In genomic region chr19:37932985-37933953, GRCh38 we compare ENCODE assay signal across 7 cellular contexts. TPM values are rescaled to one million over a fixed set of nuclear protein-coding genes. Genes with fewer than 3 reads are reported as not detected.
DNase-seq lines count a peak whose midpoint lies in the region; ATAC-seq, FAIRE-seq and TF ChIP-seq lines count a peak whose summit lies in the region.

No MANE protein-coding gene starts in this region.

- H2BK5ac ChIP-seq in H9 (ENCODE audit: insufficient read length, low read length), result no peak overlapping the region

- H3K4me3 Mint-ChIP-seq in H9, result peak overlapping the region; percentile 46 to 68
- H3K4me3 Mint-ChIP-seq in glutamatergic neuron (ENCODE audit: unreplicated experiment), result peak overlapping the region; percentile 85

- no peak overlapping the region for H4K91ac ChIP-seq in H9 (ENCODE audit: insufficient read length, low read depth, low read length)

- H3K18ac ChIP-seq in H9 (ENCODE audit: insufficient read length, low read depth, low read length), result no peak overlapping the region

- no CpG with 5 or more reads among the region's 12 CpGs for WGBS in H9 (ENCODE audit: extremely low coverage, insufficient read length, low lambda C conversion rate)
- 20 to 62% (median 41%) methylated on average over 11 to 12 of the region's 12 CpGs for WGBS in small intestine, 3 donors

- CTCF ChIA-PET in Panc1 (lab: Charles Lee), result interaction anchor here (1.7 kb wide), 2 partner anchors 26 to 30 kb away, joined by 9 to 12 read pairs; partner anchors contain the start of genes SIPA1L3 and WDR87

- no peak overlapping the region for H2BK20ac ChIP-seq in H9 (ENCODE audit: low read depth, low read length, poor library complexity, severe bottlenecking)

- H3K79me1 ChIP-seq in H9 (ENCODE audit: insufficient read depth, low read depth, low read length, poor library complexity, severe bottlenecking), result peaks cover 9% of the 10 kb centered on the region

- in situ Hi-C loops in Panc1 (cut with HindIII; ENCODE audit: low pct_unique_long_range_greater_than_20kb, low sequenced_read_pairs), result no loop called here

- H3K4me3 ChIP-seq in Panc1 (ENCODE audit: low read depth in 2 of 2, low read length in 2 of 2), result peak overlapping the region; percentile 53 to 74
- H3K4me3 ChIP-seq in small intestine (ENCODE audit: low read depth in 1 of 2, low read length in 2 of 2), result peak overlapping the region in 1 of 2 donors; percentile 69

- H3K27me3 ChIP-seq in H9 (ENCODE audit: insufficient read depth, low read length) (no peaks in the 10 kb centered on the region), Panc1 (ENCODE audit: control insufficient read depth, insufficient read depth, low read length) (no peaks in the 10 kb centered on the region), small intestine (ENCODE audit: control insufficient read depth in 2 of 2, insufficient read depth in 2 of 2, low read length in 2 of 2) (no peaks in the 10 kb centered on the region)

- H3K23me2 ChIP-seq in H9 (ENCODE audit: insufficient read length, low read depth, low read length, poor library complexity, severe bottlenecking), result peaks cover 5% of the 10 kb centered on the region

- H3K56ac ChIP-seq in H9 (ENCODE audit: insufficient read length, low read depth, low read length), result no peak overlapping the region

- H3K4ac ChIP-seq in H9 (ENCODE audit: low read depth, low read length), result no peak overlapping the region

- H2BK12ac ChIP-seq in H9 (ENCODE audit: insufficient read length, low read depth, low read length), result no peak overlapping the region

- no peaks in the 10 kb centered on the region for H3K36me3 ChIP-seq in Panc1 (ENCODE audit: control insufficient read depth, insufficient read depth, low read length)
- no peaks in the 10 kb centered on the region for H3K36me3 ChIP-seq in small intestine (ENCODE audit: control insufficient read depth in 2 of 2, insufficient read depth in 2 of 2, low read length in 2 of 2)

- BruUV-seq in Panc1 (replicated peaks; lab: Mats Ljungman, UMichigan), result no TSS peak

- H3K4me2 ChIP-seq in H9 (ENCODE audit: insufficient read depth, insufficient read length, low read length), result peak overlapping the region; percentile 50

- no peaks in the 10 kb centered on the region for H3K27me3 Mint-ChIP-seq in H9 (ENCODE audit: low read depth)
- H3K27me3 Mint-ChIP-seq in glutamatergic neuron (ENCODE audit: unreplicated experiment), result peaks cover 14% of the 10 kb centered on the region

- no peak overlapping the region for H2BK15ac ChIP-seq in H9 (ENCODE audit: low read depth, low read length)

- H3K9me3 ChIP-seq in H9 (ENCODE audit: control insufficient read depth, low read depth, low read length) (peaks cover 6% of the 10 kb centered on the region), Panc1 (ENCODE audit: control insufficient read depth, insufficient read depth, low read depth, low read length) (peaks cover 24% of the 10 kb centered on the region; the same call in 1 of the 2 replicates), small intestine (ENCODE audit: control insufficient read depth, low read depth) (no peaks in the 10 kb centered on the region)

- no peak overlapping the region for H4K5ac ChIP-seq in H9 (ENCODE audit: insufficient read length, low read depth, low read length)

- H3K4me1 Mint-ChIP-seq in H9 (peaks cover 47 to 53% of the 10 kb centered on the region in 2 experiments), glutamatergic neuron (ENCODE audit: low read depth, unreplicated experiment) (peaks cover 38% of the 10 kb centered on the region)

- no peak overlapping the region for H2BK120ac ChIP-seq in H9 (ENCODE audit: low read depth, low read length, poor library complexity, severe bottlenecking)

- H3K23ac ChIP-seq in H9 (ENCODE audit: insufficient read length, low read depth, low read length), result no peak overlapping the region

- H3K4me1 ChIP-seq in H9 (ENCODE audit: insufficient read depth, low read length) (peaks cover 13% of the 10 kb centered on the region), Panc1 (ENCODE audit: control insufficient read depth, insufficient read depth, low read length) (peaks cover 35% of the 10 kb centered on the region), small intestine (ENCODE audit: control insufficient read depth in 2 of 2, insufficient read depth in 1 of 2, low read depth in 1 of 2, low read length in 1 of 2) (peaks cover 6 to 8% of the 10 kb centered on the region in 2 donors)

- no peak for FAIRE-seq in small intestine (lab: Jason Lieb, UNC)

- H3K9me3 Mint-ChIP-seq in H9 (peaks cover 21 to 23% of the 10 kb centered on the region in 2 experiments), glutamatergic neuron (ENCODE audit: unreplicated experiment) (peaks cover 20% of the 10 kb centered on the region)

- no peak overlapping the region for H3K9ac ChIP-seq in H9 (ENCODE audit: extremely low read depth, insufficient read length, low read length)

- H3K27ac ChIP-seq in H9 (ENCODE audit: insufficient read length, low read depth, low read length), result no peak overlapping the region
- H3K27ac ChIP-seq in Panc1 (ENCODE audit: low read length), result peak overlapping the region; percentile 96
- peak overlapping the region; percentile 96 to 97 for H3K27ac ChIP-seq in small intestine (ENCODE audit: low read depth in 1 of 2, low read length in 1 of 2)

- H3T11ph ChIP-seq in H9 (ENCODE audit: low read length), result no peak overlapping the region

- ATAC-seq in Panc1 (peak; percentile 74), HG03469 (IDR thresholded peaks at IDR 0.05; ENCODE audit: unreplicated experiment) (no peak)

- DNase-seq in H9, result peak; percentile 48
- no peak for DNase-seq in Panc1 (ENCODE audit: low read depth, low spot score)
- DNase-seq in glutamatergic neuron, result peak; percentile 54
- DNase-seq in small intestine, result peak; percentile 90
- no peak for DNase-seq in NCI-H526 treated with DMSO at 0.1 percent for 48 hours (lab: John Stamatoyannopoulos, UW)
- DNase-seq in GOT3 (lab: John Stamatoyannopoulos, UW), result no peak

- POLR2A ChIA-PET in Panc1 (lab: Charles Lee), result interaction anchor here (0.6 to 0.9 kb wide), 2 partner anchors 125 to 132 kb away, joined by 7 to 17 read pairs; no protein-coding TSS in a partner anchor

- no peak overlapping the region for H2AK5ac ChIP-seq in H9 (ENCODE audit: insufficient read length, low read length)

- no peak overlapping the region for H2AFZ ChIP-seq in H9 (ENCODE audit: low read length)

- TF ChIP-seq CTCF in H9 (conservative IDR thresholded peaks at IDR 0.05) (no peak), Panc1 (IDR thresholded peaks at IDR 0.05) (no peak), glutamatergic neuron (IDR thresholded peaks at IDR 0.05; ENCODE audit: partially characterized antibody, unreplicated experiment) (no peak)

- H3K14ac ChIP-seq in H9 (ENCODE audit: insufficient read depth, low read length), result no peak overlapping the region

- H3K79me2 ChIP-seq in H9 (ENCODE audit: insufficient read depth, low read length), result peaks cover 6% of the 10 kb centered on the region; the same call in 1 of the 2 replicates

- H3K27ac Mint-ChIP-seq in H9 (peak overlapping the region; percentile 62 to 92 (median 91)), glutamatergic neuron (ENCODE audit: unreplicated experiment) (peak overlapping the region; percentile 97)

- H3K36me3 Mint-ChIP-seq in H9 (ENCODE audit: insufficient read depth in 1 of 3, low read depth in 3 of 3) (peaks cover 30 to 41% (median 32%) of the 10 kb centered on the region in 3 experiments), glutamatergic neuron (ENCODE audit: unreplicated experiment) (peaks cover 23% of the 10 kb centered on the region)

- intact Hi-C loops in Panc1 (cut with micrococcal nuclease; ENCODE audit: unreplicated experiment), result no loop called here

- H4K8ac ChIP-seq in H9 (replicated peaks; ENCODE audit: insufficient read length, low read depth, low read length), result no peak overlapping the region

- H4K20me1 ChIP-seq in H9 (ENCODE audit: control insufficient read depth, insufficient read depth, insufficient read length), result no peaks in the 10 kb centered on the region

RNA-seq across cellular contexts. Expression of gene SIPA1L3, which starts 26.3 kb away (rescaled TPM):
- total RNA-seq in H9 (2021), result 40.1 and 41.9 TPM in 2 replicates
- total RNA-seq in Panc1 (2021; ENCODE audit: unreplicated experiment), result 66.3 TPM
- polyA plus RNA-seq in Panc1 (2012; ENCODE audit: insufficient read length), result 49.7 TPM
- 97.7 TPM for total RNA-seq in glutamatergic neuron (ENCODE audit: unreplicated experiment)
- polyA plus RNA-seq in small intestine, result 10 to 100 TPM; 19.2 to 36.2 (median 31.9) TPM

RNA-seq across cellular contexts. Expression of gene WDR87, which starts 26.9 kb away (rescaled TPM):
- total RNA-seq in H9 (2021), result not detected in 2 replicates
- total RNA-seq in Panc1 (2021; ENCODE audit: unreplicated experiment), result not detected
- not detected for polyA plus RNA-seq in Panc1 (2012; ENCODE audit: insufficient read length)
- not detected for total RNA-seq in glutamatergic neuron (ENCODE audit: unreplicated experiment)
- not detected for polyA plus RNA-seq in small intestine

Comparison
In these comparisons a context has a peak if more than half of its experiments do, and no peak if none do; other contexts are left out.
1. DNase-seq: peak in H9 (single experiment), glutamatergic neuron (single experiment) and small intestine (single experiment); none in Panc1 (single experiment), NCI-H526 treated with DMSO at 0.1 percent for 48 hours (single experiment) and GOT3 (single experiment).